13 cellular contexts compared by ENCODE assay signal in genomic region chr3:196754215-196754937, GRCh38. TPM values are rescaled to one million over a fixed set of nuclear protein-coding genes. Genes with fewer than 3 reads are reported as not detected.
DNase-seq lines count a peak whose midpoint lies in the region; ATAC-seq and TF ChIP-seq lines count a peak whose summit lies in the region.
"Had no signal": no experiment of that assay in that cellular context is flagged by ENCODE, and none has a peak within 500 bp of the region (broad histone marks: within the 10 kb centered on the region; RNA-seq: fewer than 3 reads in every experiment).

No MANE protein-coding gene starts in this region.

- WGBS in body of pancreas, 2 donors = 49 to 52% methylated on average over 8 of the region's 8 CpGs

- no peaks in the 10 kb centered on the region for H3K27me3 ChIP-seq in body of pancreas
- H3K27me3 ChIP-seq: BLaER1 treated with 17β-estradiol and CSF1 and Interleukin-3, amounts not matched to agents 10 nM and 100 nM; vagina had no signal

- intact Hi-C loops in CD14-positive monocyte (cut with micrococcal nuclease) (no loop called here), body of pancreas (cut with DNase I) (no loop called here)

- H3K4me1 ChIP-seq in body of pancreas = peaks cover 7% of the 10 kb centered on the region

- TF ChIP-seq CTCF in CD14-positive monocyte (IDR thresholded peaks at IDR 0.05) (no peak), body of pancreas (IDR thresholded peaks at IDR 0.05) (no peak), mesothelial cell of epicardium (IDR thresholded peaks at IDR 0.05; ENCODE audit: unreplicated experiment) (no peak)

- H3K27me3 Mint-ChIP-seq in CD14-positive monocyte (ENCODE audit: low read depth in 3 of 3) = no peaks in the 10 kb centered on the region
- no peaks in the 10 kb centered on the region for H3K27me3 Mint-ChIP-seq in mesothelial cell of epicardium (ENCODE audit: low read depth)

- peak; percentile 48 for ATAC-seq in body of pancreas

- H3K9me3 Mint-ChIP-seq in CD14-positive monocyte = peaks cover 5 to 31% (median 10%) of the 10 kb centered on the region in 7 donors
- H3K9me3 Mint-ChIP-seq in mesothelial cell of epicardium = peaks cover 19% of the 10 kb centered on the region

- H3K27ac Mint-ChIP-seq in CD14-positive monocyte (peak overlapping the region in 5 of 7 donors; percentile 4 to 77 (median 23)), mesothelial cell of epicardium (peak overlapping the region; percentile 94)

- peaks cover 0 to 7% (median 0%) of the 10 kb centered on the region in 3 donors for H3K9me3 ChIP-seq in body of pancreas

- peaks cover 28 to 70% of the 10 kb centered on the region in 2 donors for H3K36me3 Mint-ChIP-seq in CD14-positive monocyte
- H3K36me3 Mint-ChIP-seq in mesothelial cell of epicardium = peaks cover 35% of the 10 kb centered on the region

- H3K36me3 ChIP-seq in body of pancreas (replicated peaks in 1 of 2; ENCODE audit: insufficient read depth in 1 of 2, low read depth in 2 of 2) = no peaks in the 10 kb centered on the region

- no peak for TF ChIP-seq POLR2A in body of pancreas (IDR thresholded peaks at IDR 0.05)

- H3K4me3 Mint-ChIP-seq in CD14-positive monocyte = no peak overlapping the region
- H3K4me3 Mint-ChIP-seq in mesothelial cell of epicardium = peak overlapping the region; percentile 20

- DNase-seq in CD14-positive monocyte (ENCODE audit: low spot score) (no peak), HuH-7.5 (ENCODE audit: low spot score) (peak; percentile 12), body of pancreas (peak in 1 of 4 donors; percentile 7), mesothelial cell of epicardium (ENCODE audit: low spot score in 2 of 2, unreplicated experiment in 2 of 2) (no peak), midbrain (lab: John Stamatoyannopoulos, UW) (no peak), NCI-H774 (lab: John Stamatoyannopoulos, UW) (no peak), hepatic stellate cell (ENCODE audit: low spot score) (no peak)
- DNase-seq in stimulated activated CD4-positive, alpha-beta T cell treated with anti-CD3 and anti-CD28 coated beads, Interleukin-4, amount 100 ng/mL, for 24 hours = no peak
- DNase-seq: activated CD4-positive, alpha-beta T cell treated with anti-CD3 and anti-CD28 coated beads for 4 hours; anterior cingulate cortex; NCI-H1930 had no signal

- H3K4me1 Mint-ChIP-seq in CD14-positive monocyte = peaks cover 30% of the 10 kb centered on the region
- peaks cover 23% of the 10 kb centered on the region for H3K4me1 Mint-ChIP-seq in mesothelial cell of epicardium

- H3K27ac ChIP-seq in body of pancreas = peak overlapping the region in 3 of 4 donors; percentile 1 to 48 (median 34)
- H3K27ac ChIP-seq: BLaER1 treated with 17β-estradiol and CSF1 and Interleukin-3, amounts not matched to agents 10 nM and 100 nM; vagina had no signal

- no peak overlapping the region for H3K4me3 ChIP-seq in body of pancreas
- H3K4me3 ChIP-seq: vagina had no signal

RNA-seq across cellular contexts. Expression of gene PAK2, which starts 14.7 kb away (rescaled TPM):
- polyA plus RNA-seq in CD14-positive monocyte = 10 to 100 TPM; 32.4 to 44.2 TPM
- total RNA-seq in body of pancreas (10 to 100 TPM; 27.5 to 28.3 TPM), mesothelial cell of epicardium (52.0 to 53.1 TPM (median 52.8 TPM) in 3 replicates)

RNA-seq across cellular contexts. Expression of gene PIGX, which starts 42.2 kb away (rescaled TPM):
- polyA plus RNA-seq in CD14-positive monocyte = 10 to 100 TPM; 29.8 to 44.9 TPM
- total RNA-seq in body of pancreas = 10 to 100 TPM; 16.6 to 41.5 TPM
- total RNA-seq in mesothelial cell of epicardium = 24.8 to 26.4 TPM (median 25.9 TPM) in 3 replicates

RNA-seq across cellular contexts. Expression of gene CEP19, which starts 42.3 kb away (rescaled TPM):
- 1 to 10 TPM; 2.7 to 3.2 TPM for polyA plus RNA-seq in CD14-positive monocyte
- total RNA-seq in body of pancreas (under 1 TPM in 1 of 2 donors, not detected in 1; 0.78 TPM), mesothelial cell of epicardium (2.1 to 2.5 TPM (median 2.1 TPM) in 3 replicates)
